In the genomic region with DNA sequence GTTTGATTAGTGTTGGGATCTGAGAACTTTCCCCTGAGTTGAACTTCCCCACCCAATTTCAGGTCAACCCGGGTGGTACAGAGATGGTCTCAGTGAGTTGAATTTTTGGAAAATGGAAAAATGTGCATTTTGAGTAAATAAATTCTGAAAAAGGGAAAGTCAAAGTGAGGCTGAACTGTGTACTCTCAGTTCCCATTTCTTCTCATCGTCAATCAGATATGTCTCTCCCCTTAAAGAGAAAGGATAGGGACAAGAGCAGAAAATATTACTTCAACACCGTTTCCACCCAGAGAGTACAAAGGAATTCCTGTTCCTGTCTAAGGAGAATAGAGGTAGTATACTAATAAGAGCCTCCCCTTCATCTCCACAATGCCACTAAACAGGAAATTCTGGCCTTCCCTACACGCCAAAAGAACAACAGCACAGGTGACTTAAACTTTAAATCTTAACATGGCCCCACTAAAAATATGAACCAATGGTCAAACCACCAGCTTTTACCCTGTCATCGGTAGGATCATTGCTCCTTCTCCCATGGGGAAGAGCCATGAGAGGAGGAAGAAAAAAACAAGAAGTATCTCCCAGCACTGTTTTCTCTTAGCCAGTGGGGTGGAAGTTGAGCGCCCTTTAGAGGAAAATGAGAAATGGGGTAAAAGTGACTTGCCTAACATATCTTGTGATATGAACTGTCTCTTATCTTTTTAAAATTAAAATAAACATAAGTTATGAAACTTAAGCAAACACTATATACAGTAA, we compare ENCODE assay signal across 20 cellular contexts. TPM values are rescaled to one million over a fixed set of nuclear protein-coding genes. Genes with fewer than 3 reads are reported as not detected.
"Had no signal": no experiment of that assay in that cellular context is flagged by ENCODE, and none has a peak within 500 bp of the region (broad histone marks: within the 10 kb centered on the region; RNA-seq: fewer than 3 reads in every experiment).

No MANE protein-coding gene starts in this region.

- H3K27ac Mint-ChIP-seq: natural killer cell had no signal

- H3K27me3 ChIP-seq: ovary, right atrium auricular region, sigmoid colon, stomach, transverse colon had no signal

- H3K4me3 Mint-ChIP-seq: natural killer cell, neural crest cell had no signal

- H3K4me3 ChIP-seq: heart left ventricle, ovary, right atrium auricular region, sigmoid colon, skin epidermis, stomach, thoracic aorta, transverse colon had no signal

- H3K27ac ChIP-seq: heart left ventricle, ovary, right atrium auricular region, sigmoid colon, skin epidermis, stomach, thoracic aorta, transverse colon had no signal

- H3K4me1 ChIP-seq: heart left ventricle, right atrium auricular region, stomach, transverse colon had no signal

- H3K36me3 ChIP-seq: heart left ventricle, ovary, right atrium auricular region, sigmoid colon, stomach, thoracic aorta, transverse colon had no signal

- H3K4me1 Mint-ChIP-seq: natural killer cell had no signal

- H3K36me3 Mint-ChIP-seq: natural killer cell had no signal

- H3K9me3 ChIP-seq: heart left ventricle, ovary, right atrium auricular region, sigmoid colon, stomach, thoracic aorta, transverse colon had no signal

- DNase-seq: effector memory CD4-positive, alpha-beta T cell; heart left ventricle; hippocampal formation; left colon; mammary epithelial cell; natural killer cell; ovary; sigmoid colon; stimulated activated CD4-positive, alpha-beta T cell treated with anti-CD3 and anti-CD28 coated beads, Interleukin-12 subunit alpha, Interleukin-12 subunit beta, amount 100 ng/mL, for 4 hours; stimulated activated naive CD4-positive, alpha-beta T cell; stomach; substantia nigra; transverse colon had no signal

- ATAC-seq: esophagus mucosa, heart left ventricle, left colon, natural killer cell had no signal

- H3K9me3 Mint-ChIP-seq: natural killer cell, neural crest cell had no signal

RNA-seq across cellular contexts. Expression of a gene that starts 30.3 kb away (rescaled TPM):
- total RNA-seq: glomerular endothelial cell, mesenteric fat pad, natural killer cell had no signal
